Comparison of ENCODE assay signal across 8 cellular contexts in the genomic region with DNA sequence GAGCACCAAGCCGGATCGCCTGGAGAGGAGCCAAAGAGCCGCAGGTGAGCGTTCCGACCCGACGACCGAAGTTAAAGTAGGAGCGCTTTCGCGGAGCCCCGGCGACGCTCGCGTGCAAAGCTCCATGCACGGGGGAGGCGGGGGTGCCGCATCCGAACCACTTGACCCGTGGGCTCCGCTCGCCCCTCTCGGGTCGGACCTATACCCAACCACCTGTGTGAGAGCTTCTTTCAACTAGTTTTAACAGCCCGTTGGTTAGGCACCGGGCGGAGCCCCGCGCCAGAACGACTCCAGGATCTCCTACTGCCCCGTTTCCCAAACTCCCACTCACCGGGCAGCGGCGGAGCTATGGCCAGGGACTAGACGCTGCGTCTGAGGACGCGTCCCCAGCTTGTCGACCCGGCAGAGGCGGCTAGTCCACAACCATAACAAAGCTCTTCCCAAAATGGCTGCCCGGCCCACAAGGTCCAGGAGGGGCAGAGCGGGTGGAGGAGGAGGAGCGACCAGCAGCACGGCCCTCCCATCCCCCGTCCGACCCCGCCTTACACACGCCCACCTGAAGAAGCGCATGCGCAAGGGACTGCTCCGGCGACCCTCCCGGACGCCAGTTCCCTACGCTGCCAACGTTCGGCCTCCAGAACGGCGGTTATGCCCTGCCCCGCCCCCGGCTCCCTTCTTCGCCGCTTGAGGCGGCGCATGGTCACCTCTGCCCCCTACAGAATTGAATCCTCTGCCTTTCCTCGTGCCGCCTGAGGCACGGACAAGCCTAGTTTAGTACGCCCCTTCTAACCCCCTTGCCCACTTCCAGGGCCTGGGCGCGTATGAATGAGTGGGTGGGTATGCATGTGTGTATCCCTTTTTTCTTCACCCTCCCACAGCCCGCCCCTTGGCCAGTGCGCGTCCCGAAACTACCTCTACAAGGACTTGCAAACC. TPM values are rescaled to one million over a fixed set of nuclear protein-coding genes. Genes with fewer than 3 reads are reported as not detected.
DNase-seq lines count a peak whose midpoint lies in the region; ATAC-seq and TF ChIP-seq lines count a peak whose summit lies in the region.

A gene with protein sequence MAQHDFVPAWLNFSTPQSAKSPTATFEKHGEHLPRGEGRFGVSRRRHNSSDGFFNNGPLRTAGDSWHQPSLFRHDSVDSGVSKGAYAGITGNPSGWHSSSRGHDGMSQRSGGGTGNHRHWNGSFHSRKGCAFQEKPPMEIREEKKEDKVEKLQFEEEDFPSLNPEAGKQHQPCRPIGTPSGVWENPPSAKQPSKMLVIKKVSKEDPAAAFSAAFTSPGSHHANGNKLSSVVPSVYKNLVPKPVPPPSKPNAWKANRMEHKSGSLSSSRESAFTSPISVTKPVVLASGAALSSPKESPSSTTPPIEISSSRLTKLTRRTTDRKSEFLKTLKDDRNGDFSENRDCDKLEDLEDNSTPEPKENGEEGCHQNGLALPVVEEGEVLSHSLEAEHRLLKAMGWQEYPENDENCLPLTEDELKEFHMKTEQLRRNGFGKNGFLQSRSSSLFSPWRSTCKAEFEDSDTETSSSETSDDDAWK (minus strand): TSS at position 453 of the 933 bp plus-strand sequence. CDS start 27,446 bp downstream, outside the sequence.

- no peaks in the 10 kb centered on the region for H3K27me3 ChIP-seq in kidney epithelial cell (ENCODE audit: control insufficient read depth, insufficient read depth, low read length)

- DNase-seq in AG20443 (ENCODE audit: low spot score): peak; percentile 100
- peak; percentile 95 for DNase-seq in NCI-H446 treated with DMSO at 0.1 percent for 48 hours (lab: John Stamatoyannopoulos, UW)
- DNase-seq in activated CD4-positive, CD25-positive, alpha-beta regulatory T cell treated with anti-CD3 and anti-CD28 coated beads, Interleukin-2, amount 50 U/mL, for 72 hours: peak; percentile 96
- DNase-seq in cerebellar nuclear complex (lab: John Stamatoyannopoulos, UW): peak; percentile 79 to 81
- DNase-seq in kidney epithelial cell (ENCODE audit: low read depth): peak; percentile 69
- peak; percentile 96 to 97 for DNase-seq in stimulated activated CD4-positive, alpha-beta T cell treated with anti-CD3 and anti-CD28 coated beads, Interleukin-15, amount 100 ng/mL, for 48 hours (ENCODE audit: low read depth in 2 of 2)

- ATAC-seq in GM19025 (IDR thresholded peaks at IDR 0.05; ENCODE audit: low read depth, unreplicated experiment) (peak; percentile 44), HG03342 (IDR thresholded peaks at IDR 0.05; ENCODE audit: unreplicated experiment) (peak; percentile 53)

- no peak for TF ChIP-seq CTCF in kidney epithelial cell (IDR thresholded peaks at IDR 0.05; ENCODE audit: insufficient read depth, low read length, poor library complexity, severe bottlenecking)

- peak within 1 kb of the TSS; percentile 97 for H3K4me3 ChIP-seq in kidney epithelial cell (ENCODE audit: low read depth, low read length)

- no peaks in the 10 kb centered on the region for H3K36me3 ChIP-seq in kidney epithelial cell (ENCODE audit: control insufficient read depth, insufficient read depth, low read length)

RNA-seq across cellular contexts. Expression of the gene that starts here (rescaled TPM):
- total RNA-seq in kidney epithelial cell: 101 and 112 TPM in 2 replicates

Comparison
In these comparisons a context has a peak if more than half of its experiments do, and no peak if none do; other contexts are left out.
1. Peak in every context shown above with its lines: DNase-seq, ATAC-seq and H3K4me3 ChIP-seq.